Comparison of ENCODE assay signal across 14 cellular contexts in genomic region chr1:194102607-194103006, GRCh38.
DNase-seq lines count a peak whose midpoint lies in the region; ATAC-seq and TF ChIP-seq lines count a peak whose summit lies in the region.
"Had no signal": no experiment of that assay in that cellular context is flagged by ENCODE, and none has a peak within 500 bp of the region (broad histone marks: within the 10 kb centered on the region; RNA-seq: fewer than 3 reads in every experiment).

No MANE protein-coding gene starts in this region.

- H3K9me3 ChIP-seq in breast epithelium (no peaks in the 10 kb centered on the region), testis (no peaks in the 10 kb centered on the region)
- no peaks in the 10 kb centered on the region for H3K9me3 ChIP-seq in CD4-positive, alpha-beta memory T cell (ENCODE audit: control insufficient read depth in 1 of 2, low read length in 2 of 2)
- H3K9me3 ChIP-seq: right atrium auricular region had no signal

- intact Hi-C loops in MCF 10A (cut with micrococcal nuclease) (no loop called here), breast epithelium (cut with DNase I; ENCODE audit: low total_unique reads) (no loop called here), testis (cut with DNase I; ENCODE audit: low total_unique reads) (no loop called here)
- intact Hi-C loops in CD4-positive, alpha-beta memory T cell (cut with micrococcal nuclease), result no loop called here

- no peaks in the 10 kb centered on the region for H3K36me3 ChIP-seq in breast epithelium
- no peaks in the 10 kb centered on the region for H3K36me3 ChIP-seq in testis (ENCODE audit: low read depth, missing control alignments)
- H3K36me3 ChIP-seq in CD4-positive, alpha-beta memory T cell (ENCODE audit: insufficient read depth, low read length), result no peaks in the 10 kb centered on the region
- H3K36me3 ChIP-seq: right atrium auricular region had no signal

- H3K9me3 Mint-ChIP-seq in MCF 10A (ENCODE audit: unreplicated experiment), result no peaks in the 10 kb centered on the region
- peaks cover 0 to 7% (median 1%) of the 10 kb centered on the region in 8 donors for H3K9me3 Mint-ChIP-seq in CD4-positive, alpha-beta memory T cell

- no peak for TF ChIP-seq POLR2A in breast epithelium (IDR thresholded peaks at IDR 0.05)
- no peak for TF ChIP-seq POLR2A in testis (IDR thresholded peaks at IDR 0.05)

- ATAC-seq in GM19351 (IDR thresholded peaks at IDR 0.05; ENCODE audit: unreplicated experiment) (no peak), GM19023 (IDR thresholded peaks at IDR 0.05; ENCODE audit: unreplicated experiment) (no peak)
- ATAC-seq: activated CD8-positive, alpha-beta memory T cell treated with anti-CD3 and anti-CD28 coated beads, Interleukin-2, amount 10 ng/mL, durations not matched to agents 7 days and 5 days had no signal

- BruUV-seq in MCF 10A (replicated peaks; lab: Mats Ljungman, UMichigan), result no TSS peak

- 38 to 87% methylated on average over 2 of the region's 2 CpGs for WGBS in testis, 2 donors

- H3K4me1 ChIP-seq in breast epithelium (no peaks in the 10 kb centered on the region), testis (no peaks in the 10 kb centered on the region)
- no peaks in the 10 kb centered on the region for H3K4me1 ChIP-seq in CD4-positive, alpha-beta memory T cell (ENCODE audit: insufficient read depth, low read length)
- H3K4me1 ChIP-seq: right atrium auricular region had no signal

- DNase-seq in MCF 10A (ENCODE audit: unreplicated experiment), result peak; percentile 16
- no peak for DNase-seq in breast epithelium (ENCODE audit: low spot score in 2 of 2)
- DNase-seq in NCI-H82 (lab: John Stamatoyannopoulos, UW), result peak; percentile 47
- DNase-seq in choroid plexus epithelial cell (ENCODE audit: low read depth), result peak; percentile 30
- peak; percentile 42 for DNase-seq in testis
- no peak for DNase-seq in CD4-positive, alpha-beta memory T cell
- DNase-seq: activated CD8-positive, alpha-beta memory T cell treated with anti-CD3 and anti-CD28 coated beads, Interleukin-2, amount 10 ng/mL, durations not matched to agents 7 days and 5 days; H7; NCI-H526; substantia nigra; T-helper 2 cell had no signal

- no peaks in the 10 kb centered on the region for H3K36me3 Mint-ChIP-seq in MCF 10A (ENCODE audit: insufficient read depth, unreplicated experiment)
- no peaks in the 10 kb centered on the region for H3K36me3 Mint-ChIP-seq in CD4-positive, alpha-beta memory T cell
- H3K36me3 Mint-ChIP-seq: activated CD8-positive, alpha-beta memory T cell treated with anti-CD3 and anti-CD28 coated beads, Interleukin-2, amount 10 ng/mL, durations not matched to agents 7 days and 5 days had no signal

- no peaks in the 10 kb centered on the region for H3K4me1 Mint-ChIP-seq in MCF 10A (ENCODE audit: insufficient read depth, unreplicated experiment)
- H3K4me1 Mint-ChIP-seq in CD4-positive, alpha-beta memory T cell, result peaks cover 0 to 1% (median 0%) of the 10 kb centered on the region in 4 donors
- H3K4me1 Mint-ChIP-seq: activated CD8-positive, alpha-beta memory T cell treated with anti-CD3 and anti-CD28 coated beads, Interleukin-2, amount 10 ng/mL, durations not matched to agents 7 days and 5 days had no signal

- POLR2A ChIA-PET in MCF 10A (lab: Yijun Ruan, JAX), result interaction anchor here (0.6 to 0.8 kb wide), 3 partner anchors 10 to 1961 kb away, joined by 3 to 4 read pairs (median 3); no protein-coding TSS in a partner anchor
- POLR2A ChIA-PET in CD4-positive, alpha-beta memory T cell (lab: Charles Lee; ENCODE audit: partially characterized antibody), result no interaction called here

- no peaks in the 10 kb centered on the region for H3K27me3 ChIP-seq in breast epithelium
- no peaks in the 10 kb centered on the region for H3K27me3 ChIP-seq in testis
- no peaks in the 10 kb centered on the region for H3K27me3 ChIP-seq in CD4-positive, alpha-beta memory T cell (ENCODE audit: insufficient read depth, low read length)
- H3K27me3 ChIP-seq: right atrium auricular region had no signal

- H3K4me3 Mint-ChIP-seq in MCF 10A (ENCODE audit: unreplicated experiment), result no peak overlapping the region
- H3K4me3 Mint-ChIP-seq in CD4-positive, alpha-beta memory T cell, result no peak overlapping the region
- H3K4me3 Mint-ChIP-seq: activated CD8-positive, alpha-beta memory T cell treated with anti-CD3 and anti-CD28 coated beads, Interleukin-2, amount 10 ng/mL, durations not matched to agents 7 days and 5 days had no signal

- H3K4me3 ChIP-seq in breast epithelium (no peak overlapping the region), choroid plexus epithelial cell (ENCODE audit: low read depth, low read length) (no peak overlapping the region), testis (no peak overlapping the region)
- H3K4me3 ChIP-seq in CD4-positive, alpha-beta memory T cell (ENCODE audit: low read length in 2 of 2), result no peak overlapping the region
- H3K4me3 ChIP-seq: right atrium auricular region had no signal

- TF ChIP-seq CTCF in MCF 10A (IDR thresholded peaks at IDR 0.05; ENCODE audit: unreplicated experiment) (no peak), breast epithelium (IDR thresholded peaks at IDR 0.05) (no peak), choroid plexus epithelial cell (conservative IDR thresholded peaks at IDR 0.05; ENCODE audit: low read depth, low read length) (peak; percentile 41), testis (IDR thresholded peaks at IDR 0.05) (no peak)

- no peak overlapping the region for H3K27ac Mint-ChIP-seq in MCF 10A (ENCODE audit: low read depth, unreplicated experiment)
- peak overlapping the region in 1 of 7 donors; percentile 9 for H3K27ac Mint-ChIP-seq in CD4-positive, alpha-beta memory T cell
- H3K27ac Mint-ChIP-seq: activated CD8-positive, alpha-beta memory T cell treated with anti-CD3 and anti-CD28 coated beads, Interleukin-2, amount 10 ng/mL, durations not matched to agents 7 days and 5 days had no signal

- CTCF ChIA-PET in MCF 10A (lab: Yijun Ruan, JAX), result interaction anchor here (0.6 to 1.3 kb wide), 7 partner anchors 10 to 913 kb away, joined by 3 to 4 read pairs (median 3); no protein-coding TSS in a partner anchor
- CTCF ChIA-PET in CD4-positive, alpha-beta memory T cell (lab: Charles Lee; ENCODE audit: partially characterized antibody), result interaction anchor here (1.0 kb wide), 1 partner anchor 11 kb away, joined by 6 read pairs; no protein-coding TSS in a partner anchor

- no peaks in the 10 kb centered on the region for H3K27me3 Mint-ChIP-seq in MCF 10A (ENCODE audit: insufficient read depth, unreplicated experiment)
- H3K27me3 Mint-ChIP-seq in CD4-positive, alpha-beta memory T cell, result no peaks in the 10 kb centered on the region
- H3K27me3 Mint-ChIP-seq: activated CD8-positive, alpha-beta memory T cell treated with anti-CD3 and anti-CD28 coated beads, Interleukin-2, amount 10 ng/mL, durations not matched to agents 7 days and 5 days had no signal

- H3K27ac ChIP-seq in breast epithelium, result no peak overlapping the region
- no peak overlapping the region for H3K27ac ChIP-seq in testis
- no peak overlapping the region for H3K27ac ChIP-seq in CD4-positive, alpha-beta memory T cell (ENCODE audit: low read depth, low read length)
- H3K27ac ChIP-seq: right atrium auricular region had no signal

Comparison
In these comparisons a context has a peak if more than half of its experiments do, and no peak if none do; other contexts are left out.
1. DNase-seq: peak in MCF 10A (single experiment), NCI-H82 (single experiment), choroid plexus epithelial cell (single experiment) and testis (single experiment); none in breast epithelium (0 of 2) and CD4-positive, alpha-beta memory T cell (0 of 5).